Comparison of ENCODE assay signal across 14 cellular contexts in genomic region chr7:134831862-134832261, GRCh38. TPM values are rescaled to one million over a fixed set of nuclear protein-coding genes. Genes with fewer than 3 reads are reported as not detected.
A peak's percentile ranks its signal among the peaks of the same experiment; 100 is the strongest.
DNase-seq lines count a peak whose midpoint lies in the region; ATAC-seq and TF ChIP-seq lines count a peak whose summit lies in the region.
"Had no signal": no experiment of that assay in that cellular context is flagged by ENCODE, and none has a peak within 500 bp of the region (broad histone marks: within the 10 kb centered on the region; RNA-seq: fewer than 3 reads in every experiment).

No MANE protein-coding gene starts in this region.

- H3K4me1 Mint-ChIP-seq in activated CD4-positive, alpha-beta memory T cell treated with anti-CD3 and anti-CD28 coated beads for 36 hours (ENCODE audit: low read depth): no peaks in the 10 kb centered on the region
- peaks cover 2% of the 10 kb centered on the region for H3K4me1 Mint-ChIP-seq in activated CD4-positive, alpha-beta memory T cell treated with anti-CD3 and anti-CD28 coated beads, Interleukin-2, amount 10 ng/mL, durations not matched to agents 7 days and 5 days
- no peaks in the 10 kb centered on the region for H3K4me1 Mint-ChIP-seq in stimulated activated effector memory CD8-positive, alpha-beta T cell treated with anti-CD3 and anti-CD28 coated beads, Interleukin-12 subunit alpha, Interleukin-12 subunit beta, amount 100 ng/mL, for 72 hours

- no peaks in the 10 kb centered on the region for H3K27me3 ChIP-seq in esophagus squamous epithelium

- TF ChIP-seq CTCF in esophagus squamous epithelium (IDR thresholded peaks at IDR 0.05): no peak

- no peaks in the 10 kb centered on the region for H3K36me3 ChIP-seq in esophagus squamous epithelium

- CTCF ChIA-PET in activated CD4-positive, alpha-beta memory T cell treated with anti-CD3 and anti-CD28 coated beads for 36 hours (lab: Charles Lee): no interaction called here
- CTCF ChIA-PET in activated CD4-positive, alpha-beta memory T cell treated with anti-CD3 and anti-CD28 coated beads, Interleukin-2, amount 10 ng/mL, durations not matched to agents 7 days and 5 days (lab: Charles Lee): no interaction called here

- no peak for TF ChIP-seq POLR2A in esophagus squamous epithelium (IDR thresholded peaks at IDR 0.05)

- POLR2A ChIA-PET in activated CD4-positive, alpha-beta memory T cell treated with anti-CD3 and anti-CD28 coated beads for 36 hours (lab: Charles Lee): no interaction called here
- POLR2A ChIA-PET in activated CD4-positive, alpha-beta memory T cell treated with anti-CD3 and anti-CD28 coated beads, Interleukin-2, amount 10 ng/mL, durations not matched to agents 7 days and 5 days (lab: Charles Lee): no interaction called here

- H3K4me1 ChIP-seq in esophagus squamous epithelium: peaks cover 0 to 34% (median 3%) of the 10 kb centered on the region in 3 donors

- no peaks in the 10 kb centered on the region for H3K36me3 Mint-ChIP-seq in activated CD4-positive, alpha-beta memory T cell treated with anti-CD3 and anti-CD28 coated beads for 36 hours
- H3K36me3 Mint-ChIP-seq in activated CD4-positive, alpha-beta memory T cell treated with anti-CD3 and anti-CD28 coated beads, Interleukin-2, amount 10 ng/mL, durations not matched to agents 7 days and 5 days (ENCODE audit: low read depth): no peaks in the 10 kb centered on the region
- H3K36me3 Mint-ChIP-seq in stimulated activated effector memory CD8-positive, alpha-beta T cell treated with anti-CD3 and anti-CD28 coated beads, Interleukin-12 subunit alpha, Interleukin-12 subunit beta, amount 100 ng/mL, for 72 hours: no peaks in the 10 kb centered on the region

- no peak for ATAC-seq in stimulated activated effector memory CD8-positive, alpha-beta T cell treated with anti-CD3 and anti-CD28 coated beads, Interleukin-12 subunit alpha, Interleukin-12 subunit beta, amount 100 ng/mL, for 72 hours
- ATAC-seq: activated CD8-positive, alpha-beta T cell treated with anti-CD3 and anti-CD28 coated beads, Interleukin-2, amount 10 ng/mL, durations not matched to agents 7 days and 5 days; HCT116 had no signal

- H3K9me3 ChIP-seq in esophagus squamous epithelium: no peaks in the 10 kb centered on the region

- peak overlapping the region; percentile 14 for H3K4me3 Mint-ChIP-seq in activated CD4-positive, alpha-beta memory T cell treated with anti-CD3 and anti-CD28 coated beads for 36 hours
- no peak overlapping the region for H3K4me3 Mint-ChIP-seq in activated CD4-positive, alpha-beta memory T cell treated with anti-CD3 and anti-CD28 coated beads, Interleukin-2, amount 10 ng/mL, durations not matched to agents 7 days and 5 days
- H3K4me3 Mint-ChIP-seq in stimulated activated effector memory CD8-positive, alpha-beta T cell treated with anti-CD3 and anti-CD28 coated beads, Interleukin-12 subunit alpha, Interleukin-12 subunit beta, amount 100 ng/mL, for 72 hours: no peak overlapping the region
- H3K4me3 Mint-ChIP-seq: activated CD8-positive, alpha-beta T cell treated with anti-CD3 and anti-CD28 coated beads, Interleukin-2, amount 10 ng/mL, durations not matched to agents 7 days and 5 days had no signal

- WGBS in esophagus squamous epithelium, 2 donors: 71 to 80% methylated on average over 15 of the region's 15 CpGs

- H3K27ac Mint-ChIP-seq in activated CD4-positive, alpha-beta memory T cell treated with anti-CD3 and anti-CD28 coated beads for 36 hours: no peak overlapping the region
- H3K27ac Mint-ChIP-seq in activated CD4-positive, alpha-beta memory T cell treated with anti-CD3 and anti-CD28 coated beads, Interleukin-2, amount 10 ng/mL, durations not matched to agents 7 days and 5 days: no peak overlapping the region
- H3K27ac Mint-ChIP-seq in stimulated activated effector memory CD8-positive, alpha-beta T cell treated with anti-CD3 and anti-CD28 coated beads, Interleukin-12 subunit alpha, Interleukin-12 subunit beta, amount 100 ng/mL, for 72 hours: no peak overlapping the region
- H3K27ac Mint-ChIP-seq: activated CD8-positive, alpha-beta T cell treated with anti-CD3 and anti-CD28 coated beads, Interleukin-2, amount 10 ng/mL, durations not matched to agents 7 days and 5 days had no signal

- peak overlapping the region in 1 of 4 donors; percentile 36 for H3K4me3 ChIP-seq in esophagus squamous epithelium

- no peak for DNase-seq in activated CD4-positive, alpha-beta memory T cell treated with anti-CD3 and anti-CD28 coated beads for 36 hours
- DNase-seq in activated CD4-positive, alpha-beta memory T cell treated with anti-CD3 and anti-CD28 coated beads, Interleukin-2, amount 10 ng/mL, durations not matched to agents 7 days and 5 days: no peak
- DNase-seq in esophagus squamous epithelium (lab: John Stamatoyannopoulos, UW) (no peak), mucosa of gallbladder (ENCODE audit: low spot score) (peak; percentile 24), superior temporal gyrus (ENCODE audit: extremely low spot score) (peak; percentile 38), middle frontal gyrus (ENCODE audit: extremely low spot score, low spot score) (no peak)
- DNase-seq in effector CD8-positive, alpha-beta T cell (lab: John Stamatoyannopoulos, UW): no peak
- DNase-seq in stimulated activated effector memory CD8-positive, alpha-beta T cell treated with anti-CD3 and anti-CD28 coated beads, Interleukin-12 subunit alpha, Interleukin-12 subunit beta, amount 100 ng/mL, for 72 hours (ENCODE audit: low spot score in 2 of 2): no peak
- DNase-seq: 8988T; activated CD8-positive, alpha-beta T cell treated with anti-CD3 and anti-CD28 coated beads, Interleukin-2, amount 10 ng/mL, durations not matched to agents 7 days and 5 days; DMS 273 treated with DMSO at 0.1 percent for 48 hours; NCI-H2081; stimulated activated CD4-positive, alpha-beta T cell treated with anti-CD3 and anti-CD28 coated beads, Interleukin-2, amount 100 ng/mL, for 48 hours had no signal

- no peaks in the 10 kb centered on the region for H3K9me3 Mint-ChIP-seq in activated CD4-positive, alpha-beta memory T cell treated with anti-CD3 and anti-CD28 coated beads for 36 hours
- no peaks in the 10 kb centered on the region for H3K9me3 Mint-ChIP-seq in activated CD4-positive, alpha-beta memory T cell treated with anti-CD3 and anti-CD28 coated beads, Interleukin-2, amount 10 ng/mL, durations not matched to agents 7 days and 5 days
- no peaks in the 10 kb centered on the region for H3K9me3 Mint-ChIP-seq in stimulated activated effector memory CD8-positive, alpha-beta T cell treated with anti-CD3 and anti-CD28 coated beads, Interleukin-12 subunit alpha, Interleukin-12 subunit beta, amount 100 ng/mL, for 72 hours

- H3K27me3 Mint-ChIP-seq in activated CD4-positive, alpha-beta memory T cell treated with anti-CD3 and anti-CD28 coated beads for 36 hours: no peaks in the 10 kb centered on the region
- H3K27me3 Mint-ChIP-seq in activated CD4-positive, alpha-beta memory T cell treated with anti-CD3 and anti-CD28 coated beads, Interleukin-2, amount 10 ng/mL, durations not matched to agents 7 days and 5 days: no peaks in the 10 kb centered on the region

- H3K27ac ChIP-seq in esophagus squamous epithelium: peak overlapping the region; percentile 27 to 77 (median 63)

- intact Hi-C loops in activated CD4-positive, alpha-beta memory T cell treated with anti-CD3 and anti-CD28 coated beads for 36 hours (cut with micrococcal nuclease): no loop called here
- intact Hi-C loops in esophagus squamous epithelium (cut with DNase I): no loop called here

RNA-seq across cellular contexts. Expression of gene CALD1, which starts 52.4 kb away (rescaled TPM):
- total RNA-seq in activated CD4-positive, alpha-beta memory T cell treated with anti-CD3 and anti-CD28 coated beads for 36 hours: 1 to 10 TPM; 7.1 to 7.5 TPM
- total RNA-seq in activated CD4-positive, alpha-beta memory T cell treated with anti-CD3 and anti-CD28 coated beads, Interleukin-2, amount 10 ng/mL, durations not matched to agents 7 days and 5 days: under 1 TPM; 0.38 to 0.63 TPM
- total RNA-seq in esophagus squamous epithelium (100 to 1,000 TPM in 2 of 4 donors, 10 to 100 TPM in 2; 32.3 to 462 (median 98.4) TPM), mucosa of gallbladder (601 TPM)

Comparison
In these comparisons a context has a peak if more than half of its experiments do, and no peak if none do; other contexts are left out.
1. RNA of gene CALD1, which starts 52.4 kb away (total RNA-seq): 601 TPM in mucosa of gallbladder (single experiment), 32.3 to 462 TPM in esophagus squamous epithelium and 7.1 to 7.5 TPM in activated CD4-positive, alpha-beta memory T cell treated with anti-CD3 and anti-CD28 coated beads for 36 hours; 0.38 to 0.63 TPM in activated CD4-positive, alpha-beta memory T cell treated with anti-CD3 and anti-CD28 coated beads, Interleukin-2, amount 10 ng/mL, durations not matched to agents 7 days and 5 days; every median in the first group is over 4 times any median in the second.
2. DNase-seq: peak in mucosa of gallbladder (single experiment) and superior temporal gyrus (single experiment); none in activated CD4-positive, alpha-beta memory T cell treated with anti-CD3 and anti-CD28 coated beads for 36 hours (single experiment), activated CD4-positive, alpha-beta memory T cell treated with anti-CD3 and anti-CD28 coated beads, Interleukin-2, amount 10 ng/mL, durations not matched to agents 7 days and 5 days (single experiment), esophagus squamous epithelium (single experiment), middle frontal gyrus (single experiment), effector CD8-positive, alpha-beta T cell (single experiment) and stimulated activated effector memory CD8-positive, alpha-beta T cell treated with anti-CD3 and anti-CD28 coated beads, Interleukin-12 subunit alpha, Interleukin-12 subunit beta, amount 100 ng/mL, for 72 hours (0 of 2).